Comparison of ENCODE assay signal across 16 cellular contexts in the genomic region with DNA sequence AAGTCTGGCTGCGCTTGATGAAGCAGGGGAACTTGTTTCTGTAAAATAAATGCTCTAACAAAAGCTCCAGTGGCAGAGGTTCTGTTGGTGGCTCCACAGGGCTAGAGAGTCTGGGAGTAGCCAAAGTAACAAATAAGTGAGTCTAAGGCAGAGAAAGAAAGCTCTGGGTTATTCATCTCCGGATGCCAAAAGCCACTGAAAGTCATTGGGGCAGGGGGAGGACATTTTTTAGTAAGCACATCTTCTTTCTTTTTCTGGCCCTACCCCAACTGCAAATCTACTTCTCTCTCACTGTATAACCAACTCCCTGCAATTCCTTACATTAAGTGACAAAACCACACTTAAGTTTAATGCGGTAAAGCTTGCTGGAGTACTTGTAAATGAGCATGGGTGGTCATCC.
DNase-seq lines count a peak whose midpoint lies in the region; ATAC-seq and TF ChIP-seq lines count a peak whose summit lies in the region.
"Had no signal": no experiment of that assay in that cellular context is flagged by ENCODE, and none has a peak within 500 bp of the region (broad histone marks: within the 10 kb centered on the region; RNA-seq: fewer than 3 reads in every experiment).

No MANE protein-coding gene starts in this region.

- DNase-seq in mucosa of descending colon = no peak
- DNase-seq in DMS53 treated with DMSO at 0.1 percent for 48 hours (lab: John Stamatoyannopoulos, UW; ENCODE audit: unreplicated experiment) = no peak
- DNase-seq in putamen (ENCODE audit: low spot score) = no peak
- no peak for DNase-seq in CD1c-positive myeloid dendritic cell (ENCODE audit: extremely low spot score)
- DNase-seq: activated CD4-positive, alpha-beta T cell treated with anti-CD3 and anti-CD28 coated beads for 48 hours; adrenal gland; CD8-positive, alpha-beta memory T cell; endodermal cell; KBM-7; NCI-H524; small intestine had no signal

- no peaks in the 10 kb centered on the region for H3K4me1 ChIP-seq in mucosa of descending colon (ENCODE audit: low read depth)
- H3K4me1 ChIP-seq: adrenal gland, SJSA1 had no signal

- no peaks in the 10 kb centered on the region for H3K36me3 ChIP-seq in mucosa of descending colon (ENCODE audit: low read depth)
- H3K36me3 ChIP-seq: adrenal gland, SJSA1 had no signal

- TF ChIP-seq CTCF in mucosa of descending colon (IDR thresholded peaks at IDR 0.05) = no peak

- intact Hi-C loops in mucosa of descending colon (cut with DNase I, micrococcal nuclease) = no loop called here

- H3K9me3 ChIP-seq in mucosa of descending colon = no peaks in the 10 kb centered on the region
- H3K9me3 ChIP-seq: adrenal gland, SJSA1 had no signal

- ATAC-seq in GM18511 (IDR thresholded peaks at IDR 0.05; ENCODE audit: unreplicated experiment) (peak; percentile 91), GM19455 (IDR thresholded peaks at IDR 0.05; ENCODE audit: unreplicated experiment) (peak; percentile 91), HG02885 (IDR thresholded peaks at IDR 0.05; ENCODE audit: poor library complexity, unreplicated experiment) (peak; percentile 85), HG03571 (IDR thresholded peaks at IDR 0.05; ENCODE audit: unreplicated experiment) (peak; percentile 92), mucosa of descending colon (no peak)

- no peak overlapping the region for H3K4me3 ChIP-seq in mucosa of descending colon
- H3K4me3 ChIP-seq: adrenal gland, SJSA1 had no signal
